In genomic region chr7:103336781-103337180, GRCh38 we compare ENCODE assay signal across 21 cellular contexts. TPM values are rescaled to one million over a fixed set of nuclear protein-coding genes. Genes with fewer than 3 reads are reported as not detected.
DNase-seq lines count a peak whose midpoint lies in the region; ATAC-seq, FAIRE-seq and TF ChIP-seq lines count a peak whose summit lies in the region.
"Had no signal": no experiment of that assay in that cellular context is flagged by ENCODE, and none has a peak within 500 bp of the region (broad histone marks: within the 10 kb centered on the region; RNA-seq: fewer than 3 reads in every experiment).

No MANE protein-coding gene starts in this region.

- no peak for TF ChIP-seq CTCF in OCI-LY7 (conservative IDR thresholded peaks at IDR 0.05; ENCODE audit: low read length)
- no peak for TF ChIP-seq CTCF in GM12878 (IDR thresholded peaks at IDR 0.05 in 2 of 3, conservative IDR thresholded peaks at IDR 0.05 in 1 of 3; ENCODE audit: control insufficient read depth in 2 of 3, extremely low read depth in 1 of 3, insufficient read depth in 1 of 3, low read depth in 3 of 3, low read length in 3 of 3)
- TF ChIP-seq CTCF in testis (IDR thresholded peaks at IDR 0.05), result no peak

- H3K79me2 ChIP-seq in OCI-LY7 (ENCODE audit: insufficient read depth, low read depth, low read length) (peaks cover 65% of the 10 kb centered on the region), GM12878 (ENCODE audit: control insufficient read depth, insufficient read depth, low read length) (peaks cover 22% of the 10 kb centered on the region)

- no peak for TF ChIP-seq RAD21 in GM12878 (IDR thresholded peaks at IDR 0.05; ENCODE audit: insufficient read depth, low read depth, low read length)

- H3K4me2 ChIP-seq in OCI-LY7 (ENCODE audit: low read length) (no peak overlapping the region), GM12878 (ENCODE audit: control insufficient read depth, insufficient read depth) (no peak overlapping the region)

- H3K36me3 ChIP-seq in OCI-LY7 (ENCODE audit: insufficient read depth, low read length), result peaks cover 98% of the 10 kb centered on the region
- H3K36me3 ChIP-seq in GM12878 (ENCODE audit: control insufficient read depth in 2 of 2, insufficient read depth in 2 of 2, low read length in 1 of 2), result peaks cover 1 to 45% of the 10 kb centered on the region in 2 experiments; a peak in 3 of 4 replicates
- no peaks in the 10 kb centered on the region for H3K36me3 ChIP-seq in testis (ENCODE audit: low read depth, missing control alignments)

- peak; percentile 17 for DNase-seq in GF-D8 (lab: John Stamatoyannopoulos, UW)
- peak; percentile 64 to 77 for DNase-seq in Kasumi-1 (lab: John Stamatoyannopoulos, UW)
- no peak for DNase-seq in OCI-LY7 (ENCODE audit: low spot score)
- no peak for DNase-seq in GM12878 (ENCODE audit: low read depth, low spot score)
- DNase-seq in testis, result no peak
- no peak for DNase-seq in DMS153 (lab: John Stamatoyannopoulos, UW)
- no peak for DNase-seq in stimulated activated CD4-positive, alpha-beta T cell treated with anti-CD3 and anti-CD28 coated beads, Interleukin-1b, Interleukin-23, amount 100 ng/mL, for 48 hours
- DNase-seq in inferior parietal cortex (ENCODE audit: extremely low spot score), result no peak
- DNase-seq: ACHN, DND-41, H9, MG63, NCI-H1417, NCI-H187, NCI-H226, NCI-H524, SHP77 treated with DMSO at 0.1 percent for 48 hours, SW 1271, T-helper 2 cell had no signal

- H3K27me3 ChIP-seq in GM12878 (replicated peaks in 1 of 2; ENCODE audit: control insufficient read depth in 2 of 2, insufficient read depth in 2 of 2, low read length in 1 of 2), result no peaks in the 10 kb centered on the region
- H3K27me3 ChIP-seq in testis, result no peaks in the 10 kb centered on the region
- H3K27me3 ChIP-seq: MG63 had no signal

- no peak overlapping the region for H2AFZ ChIP-seq in OCI-LY7 (ENCODE audit: low read length)
- H2AFZ ChIP-seq in GM12878 (ENCODE audit: control insufficient read depth, low read depth, low read length), result no peak overlapping the region

- H3K27ac ChIP-seq in OCI-LY7 (ENCODE audit: low read depth, low read length, poor library complexity, severe bottlenecking) (no peak overlapping the region), GM12878 (ENCODE audit: control insufficient read depth, insufficient read depth) (no peak overlapping the region), testis (no peak overlapping the region)
- H3K27ac ChIP-seq: C4-2B had no signal

- POLR2A ChIA-PET in OCI-LY7 (lab: Charles Lee), result no interaction called here
- POLR2A ChIA-PET in GM12878 (lab: Charles Lee), result no interaction called here

- SMC1A ChIA-PET in GM12878 (lab: Charles Lee; ENCODE audit: uncharacterized antibody, unreplicated experiment), result interaction anchor here (0.6 kb wide), 1 partner anchor 13 kb away, joined by 3 read pairs; no protein-coding TSS in a partner anchor

- H3K9me3 ChIP-seq in OCI-LY7 (ENCODE audit: low read length) (no peaks in the 10 kb centered on the region), GM12878 (replicated peaks; ENCODE audit: control insufficient read depth, insufficient read depth, low read length) (no peaks in the 10 kb centered on the region), testis (no peaks in the 10 kb centered on the region)
- H3K9me3 ChIP-seq: MG63 had no signal

- in situ Hi-C loops in GM12878 (cut with MboI), result loop anchor here (25.0 kb wide), 1 partner anchor 1751 kb away; no protein-coding TSS in a partner anchor

- FAIRE-seq in GM12878 (lab: Jason Lieb, UNC), result no peak
- FAIRE-seq: HepG2 had no signal

- ATAC-seq in GM12878, result no peak
- ATAC-seq: HepG2 had no signal

- H3K9ac ChIP-seq in GM12878 (ENCODE audit: control insufficient read depth, insufficient read depth, low read length), result no peak overlapping the region

- RAD21 ChIA-PET in GM12878 (lab: Charles Lee; ENCODE audit: unreplicated experiment), result no interaction called here

- 53% methylated on average over 2 of the region's 2 CpGs for WGBS in GM12878 (ENCODE audit: insufficient coverage, insufficient replicate concordance, low lambda C conversion rate, missing lambda C conversion rate)
- WGBS in testis, 2 donors, result 92 to 96% methylated on average over 2 of the region's 2 CpGs

- H4K20me1 ChIP-seq in OCI-LY7 (ENCODE audit: insufficient read depth, low read length), result 0 out of 2 replicates have a peak, but pooled peaks cover 16% of the 10 kb centered on the region
- H4K20me1 ChIP-seq in GM12878 (ENCODE audit: control insufficient read depth, insufficient read depth), result no peaks in the 10 kb centered on the region

- BruUV-seq in OCI-LY7 (replicated peaks; lab: Mats Ljungman, UMichigan), result TSS peak; percentile 23
- BruUV-seq in GM12878 (replicated peaks; lab: Mats Ljungman, UMichigan), result TSS peak; percentile 26

- H3K4me1 ChIP-seq in OCI-LY7 (ENCODE audit: insufficient read depth, low read length, poor library complexity, severe bottlenecking) (peaks cover 4% of the 10 kb centered on the region), GM12878 (ENCODE audit: control insufficient read depth, insufficient read depth, low read length) (no peaks in the 10 kb centered on the region; the same call in 1 of the 2 replicates), testis (peaks cover 4% of the 10 kb centered on the region)

- H3K4me3 ChIP-seq in OCI-LY7 (ENCODE audit: low read depth, low read length, poor library complexity, severe bottlenecking) (no peak overlapping the region), GM12878 (no peak overlapping the region), testis (no peak overlapping the region)
- H3K4me3 ChIP-seq: MG63 had no signal

- TF ChIP-seq POLR2A in GM12878 (IDR thresholded peaks at IDR 0.05; ENCODE audit: low read depth, low read length), result no peak
- no peak for TF ChIP-seq POLR2A in testis (IDR thresholded peaks at IDR 0.05)

- no peaks in the 10 kb centered on the region for H3K9me2 ChIP-seq in OCI-LY7 (ENCODE audit: insufficient read depth, low read length)

- CTCF ChIA-PET in OCI-LY7 (lab: Charles Lee; ENCODE audit: unreplicated experiment) (no interaction called here), GM12878 (lab: Yijun Ruan, JAX) (no interaction called here)

- TF ChIP-seq EP300 in GM12878 (IDR thresholded peaks at IDR 0.05; ENCODE audit: borderline replicate concordance in 1 of 2, control insufficient read depth in 1 of 2, low read depth in 2 of 2, low read length in 2 of 2), result no peak

- intact Hi-C loops in OCI-LY7 (cut with micrococcal nuclease; ENCODE audit: unreplicated experiment) (no loop called here), GM12878 (cut with micrococcal nuclease; ENCODE audit: unreplicated experiment) (no loop called here), testis (cut with DNase I; ENCODE audit: low total_unique reads) (no loop called here)

RNA-seq across cellular contexts. Expression of gene DNAJC2, which starts 7.8 kb away (rescaled TPM):
- total RNA-seq in OCI-LY7 (2014; rRNA removed; shearing (Covaris generic)), result 38.6 and 39.6 TPM in 2 replicates
- total RNA-seq in OCI-LY7 (2022), result 49.1 and 53.5 TPM in 2 replicates
- 57.8 and 66.4 TPM in 2 replicates for total RNA-seq in GM12878 (2013; cell fraction: nucleolus; rRNA removed)
- total RNA-seq in GM12878 (2014; rRNA removed), result 22.9 and 23.7 TPM in 2 replicates
- total RNA-seq in GM12878 (2014; rRNA removed; fragmentation: Illumina TruSeq; extraction: Trizol), result 50.4 and 53.8 TPM in 2 replicates
- 32.4 and 34.2 TPM in 2 replicates for total RNA-seq in GM12878 (2021)
- polyA plus RNA-seq in GM12878 (2011; ENCODE audit: low read depth), result 17.4 TPM
- polyA plus RNA-seq in GM12878 (2011; rRNA removed), result 25.7 and 38.3 TPM in 2 replicates
- polyA plus RNA-seq in GM12878 (2011; cell fraction: cytosol; rRNA removed), result 7.5 and 9.6 TPM in 2 replicates
- 35.5 and 39.8 TPM in 2 replicates for polyA plus RNA-seq in GM12878 (2011; cell fraction: nucleus; rRNA removed)
- polyA plus RNA-seq in GM12878 (2012), result 26.1 and 26.3 TPM in 2 replicates
- polyA plus RNA-seq in GM12878 (2014; fragmentation: Illumina TruSeq; extraction: Trizol), result 54.4 and 77.7 TPM in 2 replicates
- 10 to 100 TPM; 18.2 to 26.8 TPM for polyA plus RNA-seq in GM12878 (2014; fragmentation: Nextera tagmentation; extraction: Ambion mirVana)
- polyA plus RNA-seq in GM12878 (2014; rRNA removed), result 25.2 and 27.0 TPM in 2 replicates
- polyA plus RNA-seq in GM12878 (2016; fragmentation: Nextera tagmentation; extraction: Ambion mirVana), result 10 to 100 TPM; 60.3 to 63.1 TPM
- 6.7 and 11.0 TPM in 2 replicates for polyA minus RNA-seq in GM12878 (2011; rRNA and poly(A)+ RNA removed)
- polyA minus RNA-seq in GM12878 (2011; cell fraction: cytosol; rRNA and poly(A)+ RNA removed), result 6.4 and 6.7 TPM in 2 replicates
- polyA minus RNA-seq in GM12878 (2011; cell fraction: nucleus; rRNA and poly(A)+ RNA removed), result 15.4 and 27.6 TPM in 2 replicates
- 10 to 100 TPM; 27.6 to 39.7 TPM for total RNA-seq in testis
- polyA plus RNA-seq in testis (ENCODE audit: insufficient read depth, low read depth, low replicate concordance), result 21.2 TPM

RNA-seq across cellular contexts. Expression of gene PSMC2, which starts 10.7 kb away (rescaled TPM):
- total RNA-seq in OCI-LY7 (2014; rRNA removed; shearing (Covaris generic)), result 77.7 and 95.2 TPM in 2 replicates
- 120 and 129 TPM in 2 replicates for total RNA-seq in OCI-LY7 (2022)
- 33.1 and 40.9 TPM in 2 replicates for total RNA-seq in GM12878 (2013; cell fraction: nucleolus; rRNA removed)
- 117 and 148 TPM in 2 replicates for total RNA-seq in GM12878 (2014; rRNA removed)
- total RNA-seq in GM12878 (2014; rRNA removed; fragmentation: Illumina TruSeq; extraction: Trizol), result 191 and 201 TPM in 2 replicates
- 125 and 129 TPM in 2 replicates for total RNA-seq in GM12878 (2021)
- 83.2 TPM for polyA plus RNA-seq in GM12878 (2011; ENCODE audit: low read depth)
- polyA plus RNA-seq in GM12878 (2011; rRNA removed), result 202 and 260 TPM in 2 replicates
- polyA plus RNA-seq in GM12878 (2011; cell fraction: cytosol; rRNA removed), result 97.4 and 110 TPM in 2 replicates
- polyA plus RNA-seq in GM12878 (2011; cell fraction: nucleus; rRNA removed), result 87.3 and 124 TPM in 2 replicates
- polyA plus RNA-seq in GM12878 (2012), result 108 and 122 TPM in 2 replicates
- 238 and 295 TPM in 2 replicates for polyA plus RNA-seq in GM12878 (2014; fragmentation: Illumina TruSeq; extraction: Trizol)
- 100 to 1,000 TPM; 330 to 347 TPM for polyA plus RNA-seq in GM12878 (2014; fragmentation: Nextera tagmentation; extraction: Ambion mirVana)
- polyA plus RNA-seq in GM12878 (2014; rRNA removed), result 124 and 143 TPM in 2 replicates
- polyA plus RNA-seq in GM12878 (2016; fragmentation: Nextera tagmentation; extraction: Ambion mirVana), result 100 to 1,000 TPM; 247 to 255 TPM
- polyA minus RNA-seq in GM12878 (2011; rRNA and poly(A)+ RNA removed), result 82.9 and 111 TPM in 2 replicates
- 33.4 and 43.0 TPM in 2 replicates for polyA minus RNA-seq in GM12878 (2011; cell fraction: cytosol; rRNA and poly(A)+ RNA removed)
- 12.8 and 20.2 TPM in 2 replicates for polyA minus RNA-seq in GM12878 (2011; cell fraction: nucleus; rRNA and poly(A)+ RNA removed)
- total RNA-seq in testis, result 10 to 100 TPM; 74.5 to 80.9 TPM
- 151 TPM for polyA plus RNA-seq in testis (ENCODE audit: insufficient read depth, low read depth, low replicate concordance)

RNA-seq across cellular contexts. Expression of gene PMPCB, which starts 39.5 kb away (rescaled TPM):
- total RNA-seq in OCI-LY7 (2014; rRNA removed; shearing (Covaris generic)), result 48.5 and 57.5 TPM in 2 replicates
- total RNA-seq in OCI-LY7 (2022), result 94.1 and 95.9 TPM in 2 replicates
- 83.0 and 83.6 TPM in 2 replicates for total RNA-seq in GM12878 (2013; cell fraction: nucleolus; rRNA removed)
- 70.3 and 83.1 TPM in 2 replicates for total RNA-seq in GM12878 (2014; rRNA removed)
- total RNA-seq in GM12878 (2014; rRNA removed; fragmentation: Illumina TruSeq; extraction: Trizol), result 91.0 and 93.3 TPM in 2 replicates
- 80.6 and 84.1 TPM in 2 replicates for total RNA-seq in GM12878 (2021)
- 90.3 TPM for polyA plus RNA-seq in GM12878 (2011; ENCODE audit: low read depth)
- 136 and 199 TPM in 2 replicates for polyA plus RNA-seq in GM12878 (2011; rRNA removed)
- polyA plus RNA-seq in GM12878 (2011; cell fraction: cytosol; rRNA removed), result 79.6 and 91.2 TPM in 2 replicates
- 96.2 and 103 TPM in 2 replicates for polyA plus RNA-seq in GM12878 (2011; cell fraction: nucleus; rRNA removed)
- 93.5 and 112 TPM in 2 replicates for polyA plus RNA-seq in GM12878 (2012)
- polyA plus RNA-seq in GM12878 (2014; fragmentation: Illumina TruSeq; extraction: Trizol), result 101 and 140 TPM in 2 replicates
- 100 to 1,000 TPM; 150 to 163 TPM for polyA plus RNA-seq in GM12878 (2014; fragmentation: Nextera tagmentation; extraction: Ambion mirVana)
- polyA plus RNA-seq in GM12878 (2014; rRNA removed), result 70.2 and 81.1 TPM in 2 replicates
- polyA plus RNA-seq in GM12878 (2016; fragmentation: Nextera tagmentation; extraction: Ambion mirVana), result 100 to 1,000 TPM; 103 to 105 TPM
- polyA minus RNA-seq in GM12878 (2011; rRNA and poly(A)+ RNA removed), result 58.6 and 65.3 TPM in 2 replicates
- polyA minus RNA-seq in GM12878 (2011; cell fraction: cytosol; rRNA and poly(A)+ RNA removed), result 18.6 and 28.2 TPM in 2 replicates
- polyA minus RNA-seq in GM12878 (2011; cell fraction: nucleus; rRNA and poly(A)+ RNA removed), result 24.3 and 33.5 TPM in 2 replicates
- total RNA-seq in testis, result 10 to 100 TPM; 63.2 to 63.7 TPM
- 92.0 TPM for polyA plus RNA-seq in testis (ENCODE audit: insufficient read depth, low read depth, low replicate concordance)

Comparison
In these comparisons a context has a peak if more than half of its experiments do, and no peak if none do; other contexts are left out.
1. DNase-seq: peak in GF-D8 (single experiment) and Kasumi-1 (2 of 2); none in OCI-LY7 (single experiment), GM12878 (single experiment), testis (single experiment), DMS153 (single experiment), stimulated activated CD4-positive, alpha-beta T cell treated with anti-CD3 and anti-CD28 coated beads, Interleukin-1b, Interleukin-23, amount 100 ng/mL, for 48 hours (single experiment) and inferior parietal cortex (single experiment).